ENCODE assay signal across 5 cellular contexts in genomic region chr17:76611080-76611746, GRCh38. TPM values are rescaled to one million over a fixed set of nuclear protein-coding genes. Genes with fewer than 3 reads are reported as not detected.
"Had no signal": no experiment of that assay in that cellular context is flagged by ENCODE, and none has a peak within 500 bp of the region (broad histone marks: within the 10 kb centered on the region; RNA-seq: fewer than 3 reads in every experiment).

No MANE protein-coding gene starts in this region.

RNA-seq across cellular contexts. Expression of gene ST6GALNAC2, which starts 25.6 kb away (rescaled TPM):
- total RNA-seq: activated naive CD4-positive, alpha-beta T cell treated with anti-CD3 and anti-CD28 coated beads for 36 hours; activated T-cell treated with anti-CD3 and anti-CD28 coated beads, Interleukin-2, amount 50 U/mL, for 4 hours; occipital lobe had no signal

RNA-seq across cellular contexts. Expression of gene ST6GALNAC1, which starts 32.3 kb away (rescaled TPM):
- total RNA-seq: natural killer cell treated with Interleukin-12 subunit alpha and Interleukin-12 subunit beta and Interleukin-15 and Interleukin-18, amount 100 ng/mL, for 72 hours; renal cortical epithelial cell had no signal
